Comparison of ENCODE assay signal across 8 cellular contexts in the genomic region with DNA sequence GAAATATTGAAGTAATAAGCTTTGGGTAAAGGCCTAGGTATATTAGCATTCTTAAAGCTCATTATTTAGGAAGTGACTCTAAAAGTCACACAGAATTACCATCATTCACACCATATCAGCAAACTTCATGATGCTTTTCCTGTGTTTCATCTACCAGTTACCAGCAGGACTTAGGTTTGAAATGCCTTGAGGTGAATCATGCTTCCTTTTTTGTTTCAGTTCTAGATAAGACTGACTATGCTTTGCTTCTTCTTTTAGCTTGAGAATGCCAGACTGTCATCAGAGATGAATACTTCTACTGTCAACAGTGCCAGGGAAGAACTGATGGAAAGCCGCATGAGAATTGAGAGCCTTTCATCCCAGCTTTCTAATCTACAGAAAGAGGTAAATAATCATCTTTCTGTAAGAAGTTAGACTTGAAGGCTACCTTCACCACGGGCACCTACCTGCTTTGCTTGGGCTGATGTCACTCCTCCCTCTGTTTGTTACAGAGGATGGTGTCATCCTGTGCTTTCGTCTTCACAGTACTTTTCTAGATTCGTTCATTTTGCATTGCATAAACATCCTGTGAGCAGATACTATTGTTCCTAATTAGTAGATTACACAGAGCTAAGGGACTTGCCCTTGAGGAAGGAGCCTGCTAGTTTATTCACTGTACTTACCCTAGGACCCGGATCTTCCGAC. TPM values are rescaled to one million over a fixed set of nuclear protein-coding genes. Genes with fewer than 3 reads are reported as not detected.
DNase-seq lines count a peak whose midpoint lies in the region; ATAC-seq and TF ChIP-seq lines count a peak whose summit lies in the region.

No MANE protein-coding gene starts in this region.

- peaks cover 0 to 1% (median 0%) of the 10 kb centered on the region in 7 donors for H3K9me3 Mint-ChIP-seq in CD4-positive, CD25-positive, alpha-beta regulatory T cell

- TF ChIP-seq CTCF in IMR-90 (conservative IDR thresholded peaks at IDR 0.05; ENCODE audit: low read depth, low read length) (no peak), WERI-Rb-1 (IDR thresholded peaks at IDR 0.05; ENCODE audit: low read depth, low read length) (no peak)

- peak overlapping the region in 1 of 2 experiments; percentile 41; a peak in 2 of 4 replicates for H4K8ac ChIP-seq in IMR-90 (ENCODE audit: low read depth in 2 of 2, low read length in 2 of 2)

- peak overlapping the region; percentile 14 to 68 (median 58) for H3K4me3 Mint-ChIP-seq in CD4-positive, CD25-positive, alpha-beta regulatory T cell

- peak overlapping the region; percentile 87 for H2BK5ac ChIP-seq in IMR-90 (ENCODE audit: low read depth, low read length, poor library complexity, severe bottlenecking)

- H3K27ac Mint-ChIP-seq in CD4-positive, CD25-positive, alpha-beta regulatory T cell, result peak overlapping the region; percentile 96 to 99 (median 98)

- peaks cover 9% of the 10 kb centered on the region for H3K9me1 ChIP-seq in IMR-90 (ENCODE audit: insufficient read depth, low read length)

- H3K79me1 ChIP-seq in IMR-90 (ENCODE audit: low read depth in 1 of 2, low read length in 2 of 2), result peaks cover 20 to 38% of the 10 kb centered on the region in 2 experiments

- no peak overlapping the region for H2AK9ac ChIP-seq in IMR-90 (replicated peaks; ENCODE audit: low read depth, low read length, poor library complexity)

- no peak overlapping the region for H4K91ac ChIP-seq in IMR-90 (ENCODE audit: insufficient read depth, low read depth, low read length)

- no CpG with 5 or more reads among the region's 6 CpGs for WGBS in IMR-90 (ENCODE audit: extremely low coverage in 2 of 2, insufficient read length in 1 of 2), 2 experiments
- WGBS in mesodermal cell (ENCODE audit: insufficient coverage in 2 of 2), 2 experiments, result 68 to 83% methylated on average over 2 to 3 of the region's 6 CpGs

- no peak overlapping the region for H2AK5ac ChIP-seq in IMR-90 (ENCODE audit: low read depth, low read length)

- POLR2A ChIA-PET in IMR-90 (lab: Charles Lee; ENCODE audit: unreplicated experiment), result interaction anchor here (0.6 kb wide), 1 partner anchor 18 kb away, joined by 3 read pairs; no protein-coding TSS in a partner anchor

- peak overlapping the region; percentile 13; the same call in 1 of the 2 replicates for H4K5ac ChIP-seq in IMR-90 (ENCODE audit: low read depth, low read length)

- no peak for TF ChIP-seq POLR2A in IMR-90 (IDR thresholded peaks at IDR 0.05; ENCODE audit: low read depth, low read length)

- no peak for TF ChIP-seq RAD21 in IMR-90 (IDR thresholded peaks at IDR 0.05; ENCODE audit: low read length)

- dilution Hi-C loops in IMR-90 (cut with HindIII; ENCODE audit: low sequenced_read_pairs, unreplicated experiment), result no loop called here

- no peak overlapping the region for H3K56ac ChIP-seq in IMR-90 (ENCODE audit: extremely low read depth, insufficient read depth, low read length)

- H3K27ac ChIP-seq in CD4-positive, CD25-positive, alpha-beta regulatory T cell (ENCODE audit: insufficient read depth, low read length, poor library complexity, severe bottlenecking), result peak overlapping the region; percentile 92
- H3K27ac ChIP-seq in IMR-90 (ENCODE audit: insufficient read depth, low read length), result no peak overlapping the region
- peak overlapping the region; percentile 84 for H3K27ac ChIP-seq in mesodermal cell (ENCODE audit: low read depth, low read length, severe bottlenecking)
- no peak overlapping the region for H3K27ac ChIP-seq in WERI-Rb-1

- H2AFZ ChIP-seq in IMR-90 (replicated peaks; ENCODE audit: low read length, poor library complexity), result peak overlapping the region; percentile 36

- peak; percentile 24 to 86 (median 80) for DNase-seq in CD4-positive, CD25-positive, alpha-beta regulatory T cell
- DNase-seq in IMR-90 (peak; percentile 80), DMS153 (lab: John Stamatoyannopoulos, UW) (no peak), H7 (no peak), WERI-Rb-1 (no peak)
- peak; percentile 33 for DNase-seq in activated naive CD4-positive, alpha-beta T cell treated with anti-CD3 and anti-CD28 coated beads, Interleukin-2, amount 50 U/mL, for 16 hours

- no peak overlapping the region for H2BK15ac ChIP-seq in IMR-90 (ENCODE audit: low read depth, low read length)

- no peaks in the 10 kb centered on the region for H4K20me1 ChIP-seq in IMR-90 (ENCODE audit: insufficient read depth, low read length)

- peak overlapping the region; percentile 9; the same call in 1 of the 2 replicates for H3K18ac ChIP-seq in IMR-90 (ENCODE audit: low read depth, low read length)

- H3K4me2 ChIP-seq in IMR-90 (ENCODE audit: low read depth, low read length), result peak overlapping the region; percentile 74

- no peak overlapping the region for H3K9ac ChIP-seq in IMR-90 (ENCODE audit: low read depth, low read length)

- in situ Hi-C loops in IMR-90 (cut with MboI; ENCODE audit: low sequenced_read_pairs), result loop anchor here (25.0 kb wide), 1 partner anchor 701 kb away; the partner anchor contains the start of gene PRRC1

- intact Hi-C loops in IMR-90 (cut with micrococcal nuclease), result no loop called here

- no peak overlapping the region; the same call in 1 of the 2 replicates for H2BK120ac ChIP-seq in IMR-90 (ENCODE audit: low read depth, low read length)

- peaks cover 14% of the 10 kb centered on the region for H3K36me3 Mint-ChIP-seq in CD4-positive, CD25-positive, alpha-beta regulatory T cell

- peak; percentile 89 to 90 for ATAC-seq in CD4-positive, CD25-positive, alpha-beta regulatory T cell (ENCODE audit: low read depth in 2 of 2)
- ATAC-seq in IMR-90 (ENCODE audit: low read depth), result peak; percentile 74
- ATAC-seq in GM18873 (IDR thresholded peaks at IDR 0.05; ENCODE audit: low FRiP score, unreplicated experiment), result no peak

- no peaks in the 10 kb centered on the region for H3K9me3 ChIP-seq in CD4-positive, CD25-positive, alpha-beta regulatory T cell (ENCODE audit: control insufficient read depth in 2 of 2, low read length in 2 of 2)
- H3K9me3 ChIP-seq in IMR-90 (ENCODE audit: control insufficient read depth, insufficient read depth, low read length) (no peaks in the 10 kb centered on the region), mesodermal cell (ENCODE audit: control insufficient read depth, low read length) (no peaks in the 10 kb centered on the region), WERI-Rb-1 (ENCODE audit: severe bottlenecking) (no peaks in the 10 kb centered on the region)

- CTCF ChIA-PET in IMR-90 (lab: Yijun Ruan, JAX), result interaction anchor here (0.6 to 0.9 kb wide), 2 partner anchors 9 to 478 kb away, joined by 3 read pairs; no protein-coding TSS in a partner anchor

- no peaks in the 10 kb centered on the region for H3K27me3 Mint-ChIP-seq in CD4-positive, CD25-positive, alpha-beta regulatory T cell

- no peak overlapping the region for H3K23ac ChIP-seq in IMR-90 (ENCODE audit: low read depth, low read length)

- H3K14ac ChIP-seq in IMR-90 (replicated peaks; ENCODE audit: low read depth, low read length), result no peak overlapping the region

- BruUV-seq in IMR-90 (replicated peaks; lab: Mats Ljungman, UMichigan), result no TSS peak

- H3K4me1 Mint-ChIP-seq in CD4-positive, CD25-positive, alpha-beta regulatory T cell, result peaks cover 19 to 59% (median 38%) of the 10 kb centered on the region in 4 donors

- peaks cover 39% of the 10 kb centered on the region for H3K4me1 ChIP-seq in CD4-positive, CD25-positive, alpha-beta regulatory T cell (ENCODE audit: control insufficient read depth, insufficient read depth, low read length, poor library complexity, severe bottlenecking)
- H3K4me1 ChIP-seq in IMR-90 (ENCODE audit: control insufficient read depth, insufficient read depth, low read length) (peaks cover 10% of the 10 kb centered on the region), mesodermal cell (ENCODE audit: control insufficient read depth, insufficient read depth, low read length, poor library complexity, severe bottlenecking) (peaks cover 52% of the 10 kb centered on the region)

- peaks cover 11% of the 10 kb centered on the region for H3K36me3 ChIP-seq in CD4-positive, CD25-positive, alpha-beta regulatory T cell (ENCODE audit: control insufficient read depth, insufficient read depth, low read length)
- H3K36me3 ChIP-seq in IMR-90 (ENCODE audit: control insufficient read depth, insufficient read depth, low read length), result peaks cover 3% of the 10 kb centered on the region; the same call in 1 of the 2 replicates
- peaks cover 63% of the 10 kb centered on the region for H3K36me3 ChIP-seq in mesodermal cell (ENCODE audit: control insufficient read depth, insufficient read depth, low read length)
- H3K36me3 ChIP-seq in H7 (replicated peaks; ENCODE audit: control insufficient read depth, insufficient read depth, low read length), result peaks cover 25% of the 10 kb centered on the region
- peaks cover 96% of the 10 kb centered on the region for H3K36me3 ChIP-seq in WERI-Rb-1

- peak overlapping the region; percentile 72 for H3K4me3 ChIP-seq in CD4-positive, CD25-positive, alpha-beta regulatory T cell (ENCODE audit: low read depth, low read length)
- H3K4me3 ChIP-seq in IMR-90 (ENCODE audit: insufficient read depth, low read depth, low read length), result no peak overlapping the region
- H3K4me3 ChIP-seq in mesodermal cell (ENCODE audit: extremely low read depth, insufficient read depth, low read length, poor library complexity, severe bottlenecking), result no peak overlapping the region
- H3K4me3 ChIP-seq in H7 (ENCODE audit: insufficient read depth, low read depth, low read length), result no peak overlapping the region
- no peak overlapping the region for H3K4me3 ChIP-seq in WERI-Rb-1 (ENCODE audit: low read depth, low read length)

- H2BK20ac ChIP-seq in IMR-90 (ENCODE audit: low read depth, low read length), result no peak overlapping the region

- H3K4ac ChIP-seq in IMR-90 (ENCODE audit: low read depth, low read length), result no peak overlapping the region

- no peaks in the 10 kb centered on the region for H3K27me3 ChIP-seq in CD4-positive, CD25-positive, alpha-beta regulatory T cell (ENCODE audit: control insufficient read depth, insufficient read depth, low read length)
- H3K27me3 ChIP-seq in IMR-90 (ENCODE audit: control insufficient read depth, insufficient read depth, low read length) (no peaks in the 10 kb centered on the region), H7 (ENCODE audit: control insufficient read depth, insufficient read depth, low read length) (no peaks in the 10 kb centered on the region), WERI-Rb-1 (ENCODE audit: insufficient read depth, low read depth, severe bottlenecking) (no peaks in the 10 kb centered on the region)

TF ChIP-seq in IMR-90, 13 proteins besides CTCF, POLR2A, EP300 and RAD21 (continues in another document):
- TF ChIP-seq SMC3 (IDR thresholded peaks at IDR 0.05; ENCODE audit: low read depth, low read length), result no peak
- no peak for TF ChIP-seq MXI1 (IDR thresholded peaks at IDR 0.05; ENCODE audit: borderline replicate concordance, low read depth, low read length)

RNA-seq across cellular contexts. Expression of gene LMNB1, which starts 34.7 kb away (rescaled TPM):
- 52.5 TPM for total RNA-seq in CD4-positive, CD25-positive, alpha-beta regulatory T cell
- 10 to 100 TPM; 11.5 to 21.9 (median 17.3) TPM for polyA plus RNA-seq in CD4-positive, CD25-positive, alpha-beta regulatory T cell
- 53.6 and 68.6 TPM in 2 replicates for total RNA-seq in IMR-90 (2012; rRNA removed)
- polyA plus RNA-seq in IMR-90 (2012; rRNA removed), result 36.0 and 37.8 TPM in 2 replicates
- 38.0 and 42.0 TPM in 2 replicates for polyA plus RNA-seq in IMR-90 (2012; cell fraction: cytosol; rRNA removed)
- polyA plus RNA-seq in IMR-90 (2012; cell fraction: nucleus; rRNA removed; ENCODE audit: low replicate concordance), result 12.0 and 34.2 TPM in 2 replicates
- polyA plus RNA-seq in mesodermal cell (2013, experiment 1 of 2), result 117 TPM
- polyA plus RNA-seq in mesodermal cell (2013, experiment 2 of 2), result 125 TPM
- 171 and 174 TPM in 2 replicates for total RNA-seq in H7 (2014; rRNA removed; shearing (Covaris generic))

Comparison
In these comparisons a context has a peak if more than half of its experiments do, and no peak if none do; other contexts are left out.
1. DNase-seq: peak in CD4-positive, CD25-positive, alpha-beta regulatory T cell (3 of 3), IMR-90 (single experiment) and activated naive CD4-positive, alpha-beta T cell treated with anti-CD3 and anti-CD28 coated beads, Interleukin-2, amount 50 U/mL, for 16 hours (single experiment); none in DMS153 (single experiment), H7 (single experiment) and WERI-Rb-1 (single experiment).
2. H3K27ac ChIP-seq: peak in CD4-positive, CD25-positive, alpha-beta regulatory T cell (single experiment) and mesodermal cell (single experiment); none in IMR-90 (single experiment) and WERI-Rb-1 (single experiment).